Comparison of ENCODE assay signal across 13 cellular contexts in the genomic region with DNA sequence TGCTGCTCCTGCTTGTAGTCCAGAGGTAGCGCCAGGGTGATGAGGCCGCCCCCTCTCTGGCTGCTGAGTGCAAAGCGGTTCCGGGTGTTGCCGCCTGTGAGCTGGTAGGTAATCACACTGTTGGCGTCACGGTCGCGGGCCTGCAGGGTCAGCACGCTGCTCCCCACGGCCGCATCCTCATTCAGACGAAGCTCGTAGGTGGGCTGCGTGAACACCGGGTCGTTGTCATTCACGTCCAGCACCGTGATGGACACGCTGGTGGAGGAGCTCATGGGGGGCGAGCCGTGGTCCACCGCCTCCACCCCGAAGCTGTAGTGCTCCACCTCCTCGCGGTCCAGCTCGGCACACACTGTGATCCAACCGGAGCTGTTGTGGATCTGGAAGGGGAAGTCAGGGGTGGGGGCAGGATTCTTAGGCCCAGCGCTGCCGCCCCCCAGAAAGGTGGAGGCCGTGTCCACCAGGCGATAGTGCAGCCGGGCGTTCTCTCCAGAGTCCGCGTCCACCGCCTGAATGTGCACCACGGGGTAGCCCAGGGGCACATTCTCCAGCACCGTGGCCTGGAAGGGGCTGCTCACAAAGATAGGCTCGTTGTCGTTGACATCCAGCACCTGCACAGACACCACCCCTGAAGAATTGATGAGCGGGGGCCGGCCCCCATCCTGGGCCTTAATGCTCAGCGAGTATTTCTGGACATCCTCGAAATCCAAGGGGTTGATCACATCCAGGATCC.
"Had no signal": no experiment of that assay in that cellular context is flagged by ENCODE, and none has a peak within 500 bp of the region (broad histone marks: within the 10 kb centered on the region; RNA-seq: fewer than 3 reads in every experiment).

No MANE protein-coding gene starts in this region.

- H3K36me3 ChIP-seq: ascending aorta, colonic mucosa, tibial artery had no signal

- H3K9me3 ChIP-seq: ascending aorta, colonic mucosa, esophagus squamous epithelium, tibial artery had no signal

- ATAC-seq: stimulated activated naive B cell treated with anti-CD40 and anti-IgM and Interleukin-4, amounts not matched to agents 10 μg/mL and 1 μg/mL and 100 μg/mL, for 72 hours had no signal

- H3K4me3 ChIP-seq: ascending aorta, colonic mucosa, tibial artery had no signal

- H3K27ac Mint-ChIP-seq: activated B cell treated with CpG ODN at 0.5 μM for 24 hours; activated CD4-positive, alpha-beta T cell treated with anti-CD3 and anti-CD28 coated beads, Interleukin-2, amount 10 ng/mL, durations not matched to agents 24 days and 14 days; stimulated activated naive B cell treated with anti-CD40 and anti-IgM and Interleukin-4, amounts not matched to agents 10 μg/mL and 1 μg/mL and 100 μg/mL, for 72 hours had no signal

- H3K9me3 Mint-ChIP-seq: activated B cell treated with CpG ODN at 0.5 μM for 24 hours; activated CD4-positive, alpha-beta T cell treated with anti-CD3 and anti-CD28 coated beads, Interleukin-2, amount 10 ng/mL, durations not matched to agents 24 days and 14 days; neural crest cell; stimulated activated naive B cell treated with anti-CD40 and anti-IgM and Interleukin-4, amounts not matched to agents 10 μg/mL and 1 μg/mL and 100 μg/mL, for 72 hours had no signal

- H3K27ac ChIP-seq: ascending aorta, colonic mucosa, esophagus squamous epithelium, tibial artery had no signal

- DNase-seq: activated B cell treated with CpG ODN at 0.5 μM for 24 hours; activated CD4-positive, alpha-beta T cell treated with anti-CD3 and anti-CD28 coated beads, Interleukin-2, amount 10 ng/mL, durations not matched to agents 24 days and 14 days; activated CD8-positive, alpha-beta memory T cell treated with anti-CD3 and anti-CD28 coated beads for 24 hours; colonic mucosa; esophagus squamous epithelium; hypothalamus; mesendoderm; stimulated activated CD4-positive, alpha-beta T cell treated with anti-CD3 and anti-CD28 coated beads, Interleukin-4, amount 100 ng/mL, for 1 hour; stimulated activated naive B cell treated with anti-CD40 and anti-IgM and Interleukin-4, amounts not matched to agents 10 μg/mL and 1 μg/mL and 100 μg/mL, for 72 hours; T-helper 2 cell; tibial artery had no signal
